In the genomic region with DNA sequence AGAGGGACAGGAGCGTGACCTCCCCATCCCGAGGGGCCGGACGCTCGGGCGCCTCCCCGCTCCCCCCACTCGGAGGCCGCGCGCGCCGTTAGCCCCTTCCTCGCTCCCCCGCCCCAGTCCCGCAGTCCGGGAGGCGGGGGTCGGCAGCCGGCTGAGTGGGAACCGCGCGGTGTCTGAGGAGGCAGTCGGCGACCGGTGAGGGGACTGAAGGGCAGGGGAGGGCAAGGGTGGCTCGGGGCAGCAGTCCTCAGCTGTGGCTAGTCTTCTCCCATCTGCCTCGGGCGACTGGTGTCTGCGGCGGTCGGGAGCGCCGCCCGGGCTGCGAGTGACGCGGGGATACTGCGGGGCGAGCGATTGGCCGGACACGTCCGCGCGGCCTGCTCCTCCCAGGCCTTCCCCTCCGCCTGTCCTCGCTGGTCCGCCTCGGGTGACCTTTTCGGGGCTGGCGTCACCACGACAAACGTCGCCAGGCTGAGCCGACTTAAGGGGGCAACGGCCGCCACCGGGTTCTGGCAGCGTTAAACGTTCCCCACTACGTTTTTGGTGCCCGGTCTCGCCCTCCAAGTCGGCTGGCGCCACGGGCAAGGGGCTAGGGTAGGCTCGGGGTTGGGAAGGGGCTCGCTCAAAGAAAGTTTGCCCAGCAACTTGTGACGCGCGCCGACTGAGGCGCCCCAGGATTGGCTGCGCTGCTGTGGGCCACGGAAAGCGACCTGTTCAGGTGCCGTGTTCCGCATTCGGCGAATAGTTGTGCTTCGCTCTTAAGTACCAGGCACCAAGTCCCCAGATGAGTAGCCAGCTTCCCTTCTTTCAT, we compare ENCODE assay signal across 1 cellular context.
TF ChIP-seq lines count a peak whose summit lies in the region.

No MANE protein-coding gene starts in this region.

TF ChIP-seq in HepG2, 621 proteins besides CTCF, POLR2A, EP300 and RAD21 (continued from another document and continues in another):
- TF ChIP-seq GRHL1 (CRISPR knock-in tag; conservative IDR thresholded peaks at IDR 0.05), result no peak
- no peak for TF ChIP-seq CHD4 (IDR thresholded peaks at IDR 0.05; ENCODE audit: borderline replicate concordance, low read length)
- 0 out of 2 replicates have a peak, but pooled peaks have one; percentile 19 for TF ChIP-seq ATF3 (CRISPR knock-in tag; IDR thresholded peaks at IDR 0.05)
- TF ChIP-seq NCOA5 (CRISPR knock-in tag; IDR thresholded peaks at IDR 0.05), result no peak
- TF ChIP-seq, protein P1, sequence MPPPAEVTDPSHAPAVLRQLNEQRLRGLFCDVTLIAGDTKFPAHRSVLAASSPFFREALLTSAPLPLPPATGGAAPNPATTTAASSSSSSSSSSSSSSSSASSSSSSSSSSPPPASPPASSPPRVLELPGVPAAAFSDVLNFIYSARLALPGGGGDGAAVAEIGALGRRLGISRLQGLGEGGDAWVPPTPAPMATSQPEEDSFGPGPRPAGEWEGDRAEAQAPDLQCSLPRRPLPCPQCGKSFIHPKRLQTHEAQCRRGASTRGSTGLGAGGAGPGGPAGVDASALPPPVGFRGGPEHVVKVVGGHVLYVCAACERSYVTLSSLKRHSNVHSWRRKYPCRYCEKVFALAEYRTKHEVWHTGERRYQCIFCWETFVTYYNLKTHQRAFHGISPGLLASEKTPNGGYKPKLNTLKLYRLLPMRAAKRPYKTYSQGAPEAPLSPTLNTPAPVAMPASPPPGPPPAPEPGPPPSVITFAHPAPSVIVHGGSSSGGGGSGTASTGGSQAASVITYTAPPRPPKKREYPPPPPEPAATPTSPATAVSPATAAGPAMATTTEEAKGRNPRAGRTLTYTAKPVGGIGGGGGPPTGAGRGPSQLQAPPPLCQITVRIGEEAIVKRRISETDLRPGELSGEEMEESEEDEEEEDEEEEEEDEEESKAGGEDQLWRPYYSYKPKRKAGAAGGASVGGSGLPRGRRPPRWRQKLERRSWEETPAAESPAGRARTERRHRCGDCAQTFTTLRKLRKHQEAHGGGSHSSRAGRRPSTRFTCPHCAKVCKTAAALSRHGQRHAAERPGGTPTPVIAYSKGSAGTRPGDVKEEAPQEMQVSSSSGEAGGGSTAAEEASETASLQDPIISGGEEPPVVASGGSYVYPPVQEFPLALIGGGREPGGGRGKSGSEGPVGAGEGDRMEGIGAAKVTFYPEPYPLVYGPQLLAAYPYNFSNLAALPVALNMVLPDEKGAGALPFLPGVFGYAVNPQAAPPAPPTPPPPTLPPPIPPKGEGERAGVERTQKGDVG (CRISPR knock-in tag; IDR thresholded peaks at IDR 0.05; ENCODE audit: borderline replicate concordance), result no peak
- TF ChIP-seq SMAD9 (CRISPR knock-in tag; IDR thresholded peaks at IDR 0.05), result no peak
- peak; percentile 44; the same call in 1 of the 2 replicates for TF ChIP-seq AHR (CRISPR knock-in tag; IDR thresholded peaks at IDR 0.05)
- TF ChIP-seq CAMTA2 (CRISPR knock-in tag; IDR thresholded peaks at IDR 0.05; ENCODE audit: borderline replicate concordance), result peak; percentile 57; the same call in 1 of the 2 replicates
- 0 out of 2 replicates have a peak, but pooled peaks have one; percentile 11 for TF ChIP-seq ZSCAN12 (CRISPR knock-in tag; IDR thresholded peaks at IDR 0.05)
- TF ChIP-seq, protein P2, sequence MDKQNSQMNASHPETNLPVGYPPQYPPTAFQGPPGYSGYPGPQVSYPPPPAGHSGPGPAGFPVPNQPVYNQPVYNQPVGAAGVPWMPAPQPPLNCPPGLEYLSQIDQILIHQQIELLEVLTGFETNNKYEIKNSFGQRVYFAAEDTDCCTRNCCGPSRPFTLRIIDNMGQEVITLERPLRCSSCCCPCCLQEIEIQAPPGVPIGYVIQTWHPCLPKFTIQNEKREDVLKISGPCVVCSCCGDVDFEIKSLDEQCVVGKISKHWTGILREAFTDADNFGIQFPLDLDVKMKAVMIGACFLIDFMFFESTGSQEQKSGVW (CRISPR knock-in tag; IDR thresholded peaks at IDR 0.05; ENCODE audit: borderline replicate concordance), result no peak
- TF ChIP-seq AKNA (CRISPR knock-in tag; IDR thresholded peaks at IDR 0.05; ENCODE audit: borderline replicate concordance), result no peak
- no peak for TF ChIP-seq ZNF3 (CRISPR knock-in tag; IDR thresholded peaks at IDR 0.05)
- no peak for TF ChIP-seq ZUFSP (CRISPR knock-in tag; IDR thresholded peaks at IDR 0.05; ENCODE audit: borderline replicate concordance)
- no peak for TF ChIP-seq THYN1 (CRISPR knock-in tag; IDR thresholded peaks at IDR 0.05; ENCODE audit: borderline replicate concordance, low read depth)
- TF ChIP-seq ZNF674 (CRISPR knock-in tag; IDR thresholded peaks at IDR 0.05; ENCODE audit: low read depth), result no peak
- TF ChIP-seq ZNF292 (CRISPR knock-in tag; IDR thresholded peaks at IDR 0.05; ENCODE audit: borderline replicate concordance, low read depth), result peak; percentile 50; the same call in 1 of the 2 replicates
- TF ChIP-seq RBAK (CRISPR knock-in tag; IDR thresholded peaks at IDR 0.05), result peak; percentile 52; the same call in 1 of the 2 replicates
- peak; percentile 72; the same call in 1 of the 2 replicates for TF ChIP-seq ZNF143 (CRISPR knock-in tag; IDR thresholded peaks at IDR 0.05)
- TF ChIP-seq, protein P3, sequence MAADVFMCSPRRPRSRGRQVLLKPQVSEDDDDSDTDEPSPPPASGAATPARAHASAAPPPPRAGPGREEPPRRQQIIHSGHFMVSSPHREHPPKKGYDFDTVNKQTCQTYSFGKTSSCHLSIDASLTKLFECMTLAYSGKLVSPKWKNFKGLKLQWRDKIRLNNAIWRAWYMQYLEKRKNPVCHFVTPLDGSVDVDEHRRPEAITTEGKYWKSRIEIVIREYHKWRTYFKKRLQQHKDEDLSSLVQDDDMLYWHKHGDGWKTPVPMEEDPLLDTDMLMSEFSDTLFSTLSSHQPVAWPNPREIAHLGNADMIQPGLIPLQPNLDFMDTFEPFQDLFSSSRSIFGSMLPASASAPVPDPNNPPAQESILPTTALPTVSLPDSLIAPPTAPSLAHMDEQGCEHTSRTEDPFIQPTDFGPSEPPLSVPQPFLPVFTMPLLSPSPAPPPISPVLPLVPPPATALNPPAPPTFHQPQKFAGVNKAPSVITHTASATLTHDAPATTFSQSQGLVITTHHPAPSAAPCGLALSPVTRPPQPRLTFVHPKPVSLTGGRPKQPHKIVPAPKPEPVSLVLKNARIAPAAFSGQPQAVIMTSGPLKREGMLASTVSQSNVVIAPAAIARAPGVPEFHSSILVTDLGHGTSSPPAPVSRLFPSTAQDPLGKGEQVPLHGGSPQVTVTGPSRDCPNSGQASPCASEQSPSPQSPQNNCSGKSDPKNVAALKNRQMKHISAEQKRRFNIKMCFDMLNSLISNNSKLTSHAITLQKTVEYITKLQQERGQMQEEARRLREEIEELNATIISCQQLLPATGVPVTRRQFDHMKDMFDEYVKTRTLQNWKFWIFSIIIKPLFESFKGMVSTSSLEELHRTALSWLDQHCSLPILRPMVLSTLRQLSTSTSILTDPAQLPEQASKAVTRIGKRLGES (CRISPR knock-in tag; IDR thresholded peaks at IDR 0.05; ENCODE audit: borderline replicate concordance), result no peak
- peak; percentile 89 for TF ChIP-seq TAF1 (CRISPR knock-in tag; IDR thresholded peaks at IDR 0.05)
- no peak for TF ChIP-seq HNF1A (IDR thresholded peaks at IDR 0.05; ENCODE audit: low read depth)
- TF ChIP-seq HNF1A (CRISPR knock-in tag; IDR thresholded peaks at IDR 0.05; ENCODE audit: borderline replicate concordance), result no peak
- TF ChIP-seq ZKSCAN5 (CRISPR knock-in tag; IDR thresholded peaks at IDR 0.05), result no peak
- peak; percentile 68 for TF ChIP-seq REPIN1 (CRISPR knock-in tag; IDR thresholded peaks at IDR 0.05; ENCODE audit: borderline replicate concordance, low read depth)
- TF ChIP-seq DR1 (CRISPR knock-in tag; IDR thresholded peaks at IDR 0.05), result peak; percentile 52
